ENCODE assay signal across 8 cellular contexts in the genomic region with DNA sequence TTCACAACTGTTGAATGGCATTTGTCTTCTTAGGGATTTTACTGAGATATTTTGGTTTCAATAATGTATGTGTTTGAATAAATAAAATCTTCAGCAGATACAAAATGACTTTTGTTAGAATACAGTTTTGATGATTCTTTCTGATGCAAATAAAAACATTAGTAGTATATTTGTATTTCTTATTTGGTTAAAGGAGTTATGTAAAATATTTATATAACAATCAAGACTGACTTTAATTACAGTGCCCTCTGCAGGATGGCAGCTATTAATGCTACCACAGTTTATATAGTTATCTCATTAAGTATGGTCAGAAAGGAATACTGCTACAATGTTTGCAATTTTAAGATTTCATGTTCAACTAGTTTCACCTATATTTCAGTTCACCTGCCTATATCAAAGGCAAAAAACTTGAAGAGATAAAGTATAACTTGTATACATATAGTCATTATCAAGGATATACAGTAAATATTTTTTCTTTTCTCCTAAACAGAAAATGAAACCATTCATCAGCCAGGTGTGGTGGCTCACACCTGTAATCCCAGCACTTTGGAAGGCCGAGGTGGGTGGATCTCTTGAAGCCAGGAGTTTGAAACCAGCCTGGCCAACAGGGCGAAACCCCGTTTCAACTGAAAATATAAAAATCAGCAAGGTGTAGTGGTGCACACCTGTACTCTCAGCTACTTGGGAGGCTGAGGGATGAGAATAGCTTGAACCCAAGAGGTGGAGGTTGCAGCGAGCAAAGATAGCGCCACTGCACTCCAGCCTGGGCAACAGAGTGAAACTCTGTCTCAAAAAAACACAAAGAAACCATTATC. TPM values are rescaled to one million over a fixed set of nuclear protein-coding genes. Genes with fewer than 3 reads are reported as not detected.
DNase-seq lines count a peak whose midpoint lies in the region; ATAC-seq and TF ChIP-seq lines count a peak whose summit lies in the region.

No MANE protein-coding gene starts in this region.

- H3K9me3 ChIP-seq in T-helper 17 cell (ENCODE audit: control insufficient read depth, low read length, poor library complexity, severe bottlenecking): no peaks in the 10 kb centered on the region

- H3K36me3 Mint-ChIP-seq in T-helper 17 cell (ENCODE audit: low read depth): peaks cover 5% of the 10 kb centered on the region

- TF ChIP-seq CTCF in AG09319 (IDR thresholded peaks at IDR 0.05; ENCODE audit: low read depth, low read length) (peak; percentile 52), GM13977 (IDR thresholded peaks at IDR 0.05; ENCODE audit: extremely low read depth, insufficient read depth, missing control alignments) (peak; percentile 32), omental fat pad (IDR thresholded peaks at IDR 0.05) (no peak)

- ATAC-seq in T-helper 17 cell (peak; percentile 89), omental fat pad (ENCODE audit: low FRiP score) (no peak)

- H3K4me1 Mint-ChIP-seq in T-helper 17 cell: peaks cover 3% of the 10 kb centered on the region

- no peak for DNase-seq in AG09319 (ENCODE audit: extremely low read depth, low read depth)
- no peak for DNase-seq in GM13977 (ENCODE audit: low spot score)
- no peak for DNase-seq in T-helper 17 cell
- DNase-seq in inferior parietal cortex (ENCODE audit: extremely low spot score): peak; percentile 34
- DNase-seq in amygdala (lab: John Stamatoyannopoulos, UW): no peak
- no peak for DNase-seq in NCI-H2029 (lab: John Stamatoyannopoulos, UW)
- no peak for DNase-seq in foreskin melanocyte
- DNase-seq in omental fat pad (ENCODE audit: low spot score): no peak

- H3K4me3 Mint-ChIP-seq in T-helper 17 cell: no peak overlapping the region

- H3K27ac Mint-ChIP-seq in T-helper 17 cell: no peak overlapping the region

- no peaks in the 10 kb centered on the region for H3K27me3 Mint-ChIP-seq in T-helper 17 cell

- in situ Hi-C loops in GM13977 (cut with MboI; ENCODE audit: low pct_unique_long_range_greater_than_20kb, low sequenced_read_pairs, unreplicated experiment): no loop called here

RNA-seq across cellular contexts. Expression of a gene that starts 19.8 kb away (rescaled TPM):
- total RNA-seq in T-helper 17 cell: 10 to 100 TPM; 27.6 to 30.1 TPM
- total RNA-seq in omental fat pad: 10 to 100 TPM; 44.2 to 63.5 (median 55.0) TPM

Comparison
In these comparisons a context has a peak if more than half of its experiments do, and no peak if none do; other contexts are left out.
1. CTCF ChIP-seq: peak in AG09319 (single experiment) and GM13977 (single experiment); none in omental fat pad (0 of 3).